ENCODE assay signal across 7 cellular contexts in the genomic region with DNA sequence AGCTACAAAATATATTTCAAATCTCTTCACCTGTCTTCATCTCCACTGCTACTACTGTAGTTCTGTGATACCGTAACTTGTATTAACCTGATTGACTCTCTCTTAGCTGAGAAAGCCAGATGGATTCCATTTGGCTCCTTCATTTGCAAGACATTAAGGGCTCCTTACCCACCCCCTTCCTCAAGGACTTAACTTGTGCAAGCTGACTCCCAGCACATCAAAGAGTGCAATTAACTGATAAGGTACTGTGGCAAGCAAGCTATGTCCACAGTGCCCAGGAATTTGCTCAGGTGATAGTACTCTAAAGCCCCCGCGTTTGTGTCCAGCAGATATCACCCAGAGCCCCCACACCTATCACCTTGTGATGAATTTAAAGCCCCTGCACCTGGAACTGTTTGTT.
DNase-seq lines count a peak whose midpoint lies in the region; TF ChIP-seq lines count a peak whose summit lies in the region.
"Not testable (repeated sequence)": the region's sequence is repeated elsewhere in the genome, so short reads cannot be mapped to it uniquely, and the experiment has no call there.

No MANE protein-coding gene starts in this region.

- H3K79me2 ChIP-seq in H9 (ENCODE audit: insufficient read depth, low read length); hepatocyte; mesendoderm (ENCODE audit: control insufficient read depth, insufficient read depth, low read length): not testable (repeated sequence)

- H4K5ac ChIP-seq in H9 (ENCODE audit: insufficient read length, low read depth, low read length); mesendoderm (ENCODE audit: low read length): not testable (repeated sequence)

- not testable (repeated sequence) for H3K79me1 ChIP-seq in H9 (ENCODE audit: insufficient read depth, low read depth, low read length, poor library complexity, severe bottlenecking); mesendoderm (ENCODE audit: low read length)

- H2BK12ac ChIP-seq in H9 (ENCODE audit: insufficient read length, low read depth, low read length), result not testable (repeated sequence)

- not testable (repeated sequence) for H3K14ac ChIP-seq in H9 (ENCODE audit: insufficient read depth, low read length)

- H3K27ac Mint-ChIP-seq in Caco-2 (ENCODE audit: unreplicated experiment), result peak overlapping the region; percentile 90
- peak overlapping the region in 1 of 3 experiments; percentile 93; a peak in 3 of 7 replicates for H3K27ac Mint-ChIP-seq in H9
- peak overlapping the region; percentile 12 for H3K27ac Mint-ChIP-seq in endodermal cell

- not testable (repeated sequence) for H3K18ac ChIP-seq in H9 (ENCODE audit: insufficient read length, low read depth, low read length); mesendoderm (ENCODE audit: low read length)

- H2AK5ac ChIP-seq in H9 (ENCODE audit: insufficient read length, low read length); mesendoderm (ENCODE audit: low read length): not testable (repeated sequence)

- not testable (repeated sequence) for H3K27me3 ChIP-seq in Caco-2 (replicated peaks; ENCODE audit: control insufficient read depth, insufficient read depth, low read length); H9 (ENCODE audit: insufficient read depth, low read length); NT2/D1 (ENCODE audit: insufficient read depth, insufficient read length); endodermal cell (ENCODE audit: control insufficient read depth, insufficient read depth, low read length, poor library complexity, severe bottlenecking); hepatocyte; mesendoderm (ENCODE audit: insufficient read depth, low read length, poor library complexity)

- not testable (repeated sequence) for H2BK5ac ChIP-seq in H9 (ENCODE audit: insufficient read length, low read length); mesendoderm (ENCODE audit: low read length)

- H3K27ac ChIP-seq in H9 (ENCODE audit: insufficient read length, low read depth, low read length); endodermal cell (ENCODE audit: low read depth, low read length); mesendoderm (ENCODE audit: low read depth, low read length): not testable (repeated sequence)
- peak overlapping the region; percentile 63 for H3K27ac ChIP-seq in hepatocyte

- not testable (repeated sequence) for H2BK20ac ChIP-seq in H9 (ENCODE audit: low read depth, low read length, poor library complexity, severe bottlenecking)

- TF ChIP-seq CTCF in Caco-2 (IDR thresholded peaks at IDR 0.05; ENCODE audit: insufficient read depth in 1 of 2, low read depth in 1 of 2, low read length in 1 of 2, severe bottlenecking in 1 of 2, unreplicated experiment in 1 of 2); H9 (conservative IDR thresholded peaks at IDR 0.05); endodermal cell (conservative IDR thresholded peaks at IDR 0.05); hepatocyte (IDR thresholded peaks at IDR 0.05; ENCODE audit: poor library complexity): not testable (repeated sequence)

- BruUV-seq in Caco-2 (replicated peaks; lab: Mats Ljungman, UMichigan), result not testable (repeated sequence)

- not testable (repeated sequence) for H4K8ac ChIP-seq in H9 (replicated peaks; ENCODE audit: insufficient read length, low read depth, low read length); mesendoderm (ENCODE audit: low read depth, low read length)

- H3T11ph ChIP-seq in H9 (ENCODE audit: low read length), result not testable (repeated sequence)

- H3K27me3 Mint-ChIP-seq in Caco-2 (ENCODE audit: insufficient read depth, unreplicated experiment); H9 (ENCODE audit: low read depth); endodermal cell (ENCODE audit: insufficient read depth): not testable (repeated sequence)

- H3K4me2 ChIP-seq in H9 (ENCODE audit: insufficient read depth, insufficient read length, low read length), result peak overlapping the region; percentile 2
- H3K4me2 ChIP-seq in hepatocyte, result peak overlapping the region; percentile 50
- H3K4me2 ChIP-seq in mesendoderm (ENCODE audit: low read length), result not testable (repeated sequence)

- H3K4me3 Mint-ChIP-seq in Caco-2 (ENCODE audit: unreplicated experiment) (peak overlapping the region; percentile 34), H9 (peak overlapping the region in 1 of 2 experiments; percentile 2; a peak in 1 of 5 replicates), endodermal cell (peak overlapping the region; percentile 3)

- H3K9me2 ChIP-seq in hepatocyte (replicated peaks; ENCODE audit: insufficient read depth), result not testable (repeated sequence)

- H2BK120ac ChIP-seq in H9 (ENCODE audit: low read depth, low read length, poor library complexity, severe bottlenecking); mesendoderm (ENCODE audit: low read depth, low read length): not testable (repeated sequence)

- peaks cover 46% of the 10 kb centered on the region for H3K36me3 Mint-ChIP-seq in Caco-2 (ENCODE audit: insufficient read depth, unreplicated experiment)
- H3K36me3 Mint-ChIP-seq in H9 (ENCODE audit: insufficient read depth in 1 of 3, low read depth in 3 of 3), result peaks cover 14 to 22% (median 17%) of the 10 kb centered on the region in 3 experiments; a peak in 6 of 7 replicates
- peaks cover 27% of the 10 kb centered on the region for H3K36me3 Mint-ChIP-seq in endodermal cell (ENCODE audit: low read depth)

- not testable (repeated sequence) for H3K23ac ChIP-seq in H9 (ENCODE audit: insufficient read length, low read depth, low read length); mesendoderm (ENCODE audit: low read length)

- not testable (repeated sequence) for H3K9me3 Mint-ChIP-seq in Caco-2 (ENCODE audit: unreplicated experiment); H9; endodermal cell

- H3K4me3 ChIP-seq in Caco-2 (ENCODE audit: low read depth, low read length); NT2/D1 (ENCODE audit: insufficient read length, low read depth); hepatocyte; mesendoderm (ENCODE audit: low read length): not testable (repeated sequence)
- H3K4me3 ChIP-seq in endodermal cell (ENCODE audit: low read length), result peak overlapping the region; percentile 53

- H3K9me3 ChIP-seq in Caco-2 (peaks cover 18% of the 10 kb centered on the region), endodermal cell (ENCODE audit: control insufficient read depth, low read length) (peaks cover 20% of the 10 kb centered on the region)
- not testable (repeated sequence) for H3K9me3 ChIP-seq in H9 (ENCODE audit: control insufficient read depth, low read depth, low read length); NT2/D1 (ENCODE audit: insufficient read depth, low read length); hepatocyte (ENCODE audit: low read depth)

- not testable (repeated sequence) for H2BK15ac ChIP-seq in H9 (ENCODE audit: low read depth, low read length); mesendoderm (replicated peaks; ENCODE audit: low read depth)

- intact Hi-C loops in Caco-2 (cut with micrococcal nuclease; ENCODE audit: unreplicated experiment), result not testable (repeated sequence)

- H3K4me1 Mint-ChIP-seq in Caco-2 (ENCODE audit: low read depth, unreplicated experiment) (peaks cover 25% of the 10 kb centered on the region), H9 (peaks cover 21 to 23% of the 10 kb centered on the region in 2 experiments), endodermal cell (peaks cover 46% of the 10 kb centered on the region)

- not testable (repeated sequence) for H3K36me3 ChIP-seq in Caco-2 (ENCODE audit: control insufficient read depth, insufficient read depth, low read length); hepatocyte (replicated peaks; ENCODE audit: insufficient read depth, low read depth); mesendoderm (ENCODE audit: control insufficient read depth, insufficient read depth, low read length)
- H3K36me3 ChIP-seq in NT2/D1 (ENCODE audit: insufficient read depth, insufficient read length, low read length), result peaks cover 20% of the 10 kb centered on the region
- peaks cover 53% of the 10 kb centered on the region for H3K36me3 ChIP-seq in endodermal cell (ENCODE audit: control insufficient read depth, insufficient read depth, low read length)

- H4K20me1 ChIP-seq in H9 (ENCODE audit: control insufficient read depth, insufficient read depth, insufficient read length); hepatocyte (ENCODE audit: insufficient read depth, poor library complexity, severe bottlenecking): not testable (repeated sequence)

- WGBS in H9 (ENCODE audit: extremely low coverage, insufficient read length, low lambda C conversion rate), result no CpG with 5 or more reads among the region's 3 CpGs
- 28 to 32% methylated on average over 2 to 3 of the region's 3 CpGs for WGBS in endodermal cell (ENCODE audit: insufficient coverage in 1 of 2, insufficient read length in 1 of 2), 2 experiments
- 22% methylated on average over 3 of the region's 3 CpGs for WGBS in hepatocyte (ENCODE audit: low lambda C conversion rate, missing lambda C conversion rate)
- no CpG with 5 or more reads among the region's 3 CpGs for WGBS in mesendoderm (ENCODE audit: extremely low coverage, insufficient coverage, low lambda C conversion rate)

- not testable (repeated sequence) for H3K9ac ChIP-seq in H9 (ENCODE audit: extremely low read depth, insufficient read length, low read length); NT2/D1 (ENCODE audit: insufficient read length, low read depth); endodermal cell (ENCODE audit: extremely low read depth, low read length, poor library complexity, severe bottlenecking); mesendoderm (ENCODE audit: low read length)

- CTCF ChIA-PET in Caco-2 (lab: Charles Lee), result interaction anchor here (0.5 to 0.6 kb wide), 2 partner anchors 14 to 389 kb away, joined by 3 read pairs; no protein-coding TSS in a partner anchor

- H3K4ac ChIP-seq in H9 (ENCODE audit: low read depth, low read length); mesendoderm (ENCODE audit: low read depth, low read length): not testable (repeated sequence)

- H3K4me1 ChIP-seq in Caco-2, result peaks cover 45% of the 10 kb centered on the region
- not testable (repeated sequence) for H3K4me1 ChIP-seq in H9 (ENCODE audit: insufficient read depth, low read length); NT2/D1 (ENCODE audit: insufficient read depth, insufficient read length); mesendoderm (ENCODE audit: control insufficient read depth, low read depth, low read length)
- peaks cover 14% of the 10 kb centered on the region for H3K4me1 ChIP-seq in endodermal cell (ENCODE audit: control insufficient read depth, insufficient read depth, low read length)
- peaks cover 14% of the 10 kb centered on the region for H3K4me1 ChIP-seq in hepatocyte (ENCODE audit: insufficient read depth)

- not testable (repeated sequence) for H2AFZ ChIP-seq in H9 (ENCODE audit: low read length); hepatocyte

- H3K23me2 ChIP-seq in H9 (ENCODE audit: insufficient read length, low read depth, low read length, poor library complexity, severe bottlenecking), result not testable (repeated sequence)

- POLR2A ChIA-PET in Caco-2 (lab: Charles Lee), result not testable (repeated sequence)

- H4K91ac ChIP-seq in H9 (ENCODE audit: insufficient read length, low read depth, low read length), result not testable (repeated sequence)

- peak; percentile 83 to 90 for DNase-seq in Caco-2
- DNase-seq in H9, endodermal cell: not testable (repeated sequence)
- peak; percentile 42 for DNase-seq in NT2/D1 (ENCODE audit: low read depth, low spot score)
- DNase-seq in amniotic epithelial cell (ENCODE audit: low read depth), result peak; percentile 8
- DNase-seq in hepatocyte (ENCODE audit: low spot score), result peak; percentile 20
- peak; percentile 87 for DNase-seq in mesendoderm

- not testable (repeated sequence) for H3K56ac ChIP-seq in H9 (ENCODE audit: insufficient read length, low read depth, low read length); mesendoderm (ENCODE audit: low read length)
